In the genomic region with DNA sequence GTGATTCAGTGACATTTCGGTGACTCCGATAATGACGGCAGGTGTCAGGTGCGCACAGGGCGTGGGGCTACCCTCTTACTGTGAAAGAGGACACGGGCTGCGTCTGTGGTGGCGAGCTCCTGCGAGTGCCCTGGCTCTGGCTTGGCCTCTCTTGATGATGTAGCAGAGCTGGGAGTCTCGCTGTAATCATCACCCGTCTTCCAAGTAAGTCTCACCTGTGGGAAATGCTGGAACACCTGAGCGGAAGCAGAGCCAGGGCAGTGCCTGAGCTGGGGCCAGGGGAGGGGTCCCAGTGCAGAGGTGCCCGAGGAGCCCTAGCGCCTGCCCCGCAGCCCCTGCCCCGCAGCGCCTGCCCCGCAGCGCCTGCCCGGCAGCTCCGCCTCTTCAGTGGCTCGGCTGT, we compare ENCODE assay signal across 1 cellular context.
TF ChIP-seq lines count a peak whose summit lies in the region.

No MANE protein-coding gene starts in this region.

TF ChIP-seq in HepG2, 621 proteins besides CTCF, POLR2A, EP300 and RAD21:
- TF ChIP-seq ZNF660 (CRISPR knock-in tag; IDR thresholded peaks at IDR 0.05; ENCODE audit: borderline replicate concordance, low read depth) (0 out of 2 replicates have a peak, but pooled peaks have one; percentile 3), GFI1 (CRISPR knock-in tag; IDR thresholded peaks at IDR 0.05; ENCODE audit: borderline replicate concordance) (no peak), ZNF235 (CRISPR knock-in tag; IDR thresholded peaks at IDR 0.05; ENCODE audit: borderline replicate concordance) (no peak), THAP8 (CRISPR knock-in tag; IDR thresholded peaks at IDR 0.05; ENCODE audit: borderline replicate concordance) (no peak), ZNF205 (CRISPR knock-in tag; IDR thresholded peaks at IDR 0.05) (no peak), RBFOX2 (IDR thresholded peaks at IDR 0.05; ENCODE audit: low read depth, low read length) (0 out of 2 replicates have a peak, but pooled peaks have one; percentile 31), HMG20B (CRISPR knock-in tag; conservative IDR thresholded peaks at IDR 0.05) (no peak), NR2C2 (CRISPR knock-in tag; IDR thresholded peaks at IDR 0.05; ENCODE audit: borderline replicate concordance) (no peak)
- TF ChIP-seq, protein P1, sequence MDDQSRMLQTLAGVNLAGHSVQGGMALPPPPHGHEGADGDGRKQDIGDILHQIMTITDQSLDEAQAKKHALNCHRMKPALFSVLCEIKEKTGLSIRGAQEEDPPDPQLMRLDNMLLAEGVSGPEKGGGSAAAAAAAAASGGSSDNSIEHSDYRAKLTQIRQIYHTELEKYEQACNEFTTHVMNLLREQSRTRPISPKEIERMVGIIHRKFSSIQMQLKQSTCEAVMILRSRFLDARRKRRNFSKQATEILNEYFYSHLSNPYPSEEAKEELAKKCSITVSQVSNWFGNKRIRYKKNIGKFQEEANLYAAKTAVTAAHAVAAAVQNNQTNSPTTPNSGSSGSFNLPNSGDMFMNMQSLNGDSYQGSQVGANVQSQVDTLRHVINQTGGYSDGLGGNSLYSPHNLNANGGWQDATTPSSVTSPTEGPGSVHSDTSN (CRISPR knock-in tag; IDR thresholded peaks at IDR 0.05; ENCODE audit: borderline replicate concordance): no peak
